15 cellular contexts compared by ENCODE assay signal in the genomic region with DNA sequence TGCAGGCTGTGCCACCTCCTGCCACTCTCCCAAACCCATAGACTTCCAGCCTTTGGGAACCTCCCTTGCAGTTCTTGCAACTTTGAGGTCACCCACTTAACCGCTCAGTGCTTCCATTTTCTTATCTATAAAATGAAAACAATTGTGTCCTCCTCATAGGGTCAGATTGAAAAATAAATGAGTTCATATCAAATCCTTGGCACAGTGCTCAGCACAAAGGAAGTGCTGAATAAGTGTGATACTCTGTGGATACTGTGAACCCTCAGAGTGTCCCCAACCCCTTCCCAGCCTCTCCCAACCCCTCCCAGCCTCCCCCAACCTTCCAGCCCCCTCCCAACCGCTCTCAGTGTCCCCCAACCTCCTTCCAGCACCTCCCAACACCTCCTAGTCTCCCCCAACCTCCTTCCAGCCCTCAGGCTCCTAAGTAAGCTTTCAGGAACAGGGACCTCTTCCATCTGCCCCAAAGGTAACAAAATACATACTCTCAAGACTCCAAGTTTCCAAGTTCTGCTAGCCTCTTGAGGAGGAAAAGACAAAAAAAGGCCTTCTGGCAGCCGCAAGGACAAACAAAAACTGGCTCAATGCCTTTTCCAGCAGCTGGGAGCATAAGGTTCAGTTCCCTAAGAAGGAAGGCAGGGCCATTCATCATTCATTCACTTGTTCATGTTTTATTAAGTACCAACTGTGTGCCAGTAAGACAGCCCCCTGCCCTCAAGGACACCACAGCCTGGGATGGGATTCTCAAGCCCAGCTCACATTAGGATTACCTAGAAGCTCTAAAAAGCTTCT. TPM values are rescaled to one million over a fixed set of nuclear protein-coding genes. Genes with fewer than 3 reads are reported as not detected.
DNase-seq lines count a peak whose midpoint lies in the region; ATAC-seq, FAIRE-seq and TF ChIP-seq lines count a peak whose summit lies in the region.
"Had no signal": no experiment of that assay in that cellular context is flagged by ENCODE, and none has a peak within 500 bp of the region (broad histone marks: within the 10 kb centered on the region; RNA-seq: fewer than 3 reads in every experiment).

No MANE protein-coding gene starts in this region.

- no peaks in the 10 kb centered on the region for H3K9me3 ChIP-seq in body of pancreas
- no peaks in the 10 kb centered on the region for H3K9me3 ChIP-seq in pancreas
- no peaks in the 10 kb centered on the region for H3K9me3 ChIP-seq in thyroid gland
- no peaks in the 10 kb centered on the region for H3K9me3 ChIP-seq in BE2C
- H3K9me3 ChIP-seq: HAP-1 had no signal

- TF ChIP-seq CTCF in body of pancreas (IDR thresholded peaks at IDR 0.05), result no peak
- TF ChIP-seq CTCF in pancreas (IDR thresholded peaks at IDR 0.05), result no peak
- TF ChIP-seq CTCF in thyroid gland (IDR thresholded peaks at IDR 0.05), result no peak
- TF ChIP-seq CTCF in BE2C (IDR thresholded peaks at IDR 0.05; ENCODE audit: low read depth, low read length), result no peak

- WGBS in body of pancreas, 2 donors, result 43 to 47% methylated on average over 3 of the region's 3 CpGs
- 46 to 50% methylated on average over 3 of the region's 3 CpGs for WGBS in pancreas, 2 donors
- 60 to 64% methylated on average over 3 of the region's 3 CpGs for whole genome bisulfite sequencing in thyroid gland, 2 donors

- DNase-seq in Right ventricle myocardium inferior (ENCODE audit: missing footprints) (no peak), cardiac septum (ENCODE audit: low spot score) (no peak), body of pancreas (peak in 3 of 4 donors; percentile 22 to 62 (median 32)), pancreas (peak in 1 of 6 donors; percentile 26), thyroid gland (no peak), BE2C (no peak)
- no peak for DNase-seq in effector CD4-positive, alpha-beta T cell
- DNase-seq: 8988T; AML-193; CD4-positive, CD25-positive, alpha-beta regulatory T cell; GF-D8; GOT3 had no signal

- no peak for FAIRE-seq in pancreas (lab: Jason Lieb, UNC)
- FAIRE-seq: GM19239 had no signal

- H3K4me1 ChIP-seq in body of pancreas, result peaks cover 19% of the 10 kb centered on the region
- peaks cover 0 to 7% (median 0%) of the 10 kb centered on the region in 3 donors for H3K4me1 ChIP-seq in pancreas
- H3K4me1 ChIP-seq in thyroid gland, result peaks cover 11 to 26% of the 10 kb centered on the region in 2 donors
- no peaks in the 10 kb centered on the region for H3K4me1 ChIP-seq in BE2C
- H3K4me1 ChIP-seq: BLaER1 treated with 17β-estradiol and CSF1 and Interleukin-3, amounts not matched to agents 10 nM and 100 nM; HAP-1 had no signal

- H3K27me3 ChIP-seq in body of pancreas (no peaks in the 10 kb centered on the region), pancreas (no peaks in the 10 kb centered on the region), thyroid gland (no peaks in the 10 kb centered on the region), BE2C (peaks cover 6% of the 10 kb centered on the region)
- H3K27me3 ChIP-seq: BLaER1 treated with 17β-estradiol and CSF1 and Interleukin-3, amounts not matched to agents 10 nM and 100 nM had no signal

- TF ChIP-seq POLR2A in body of pancreas (IDR thresholded peaks at IDR 0.05) (no peak), thyroid gland (IDR thresholded peaks at IDR 0.05) (no peak)

- intact Hi-C loops in Right ventricle myocardium inferior (cut with DNase I), result no loop called here
- intact Hi-C loops in cardiac septum (cut with DNase I), result no loop called here
- intact Hi-C loops in body of pancreas (cut with DNase I), result no loop called here
- intact Hi-C loops in pancreas (cut with DNase I), result no loop called here
- intact Hi-C loops in thyroid gland (cut with DNase I), result no loop called here

- peak overlapping the region in 1 of 4 donors; percentile 68 for H3K27ac ChIP-seq in body of pancreas
- H3K27ac ChIP-seq in pancreas, result no peak overlapping the region
- H3K27ac ChIP-seq in thyroid gland, result peak overlapping the region; percentile 51 to 97 (median 85)
- H3K27ac ChIP-seq: BLaER1 treated with 17β-estradiol and CSF1 and Interleukin-3, amounts not matched to agents 10 nM and 100 nM had no signal

- H3K36me3 ChIP-seq in body of pancreas (replicated peaks in 1 of 2; ENCODE audit: insufficient read depth in 1 of 2, low read depth in 2 of 2) (no peaks in the 10 kb centered on the region), pancreas (no peaks in the 10 kb centered on the region), thyroid gland (no peaks in the 10 kb centered on the region), BE2C (no peaks in the 10 kb centered on the region)
- H3K36me3 ChIP-seq: BLaER1 treated with 17β-estradiol and CSF1 and Interleukin-3, amounts not matched to agents 10 nM and 100 nM; HAP-1 had no signal

- peak; percentile 23 for ATAC-seq in Right ventricle myocardium inferior
- no peak for ATAC-seq in body of pancreas
- peak in 3 of 4 donors; percentile 36 to 50 (median 48) for ATAC-seq in pancreas

- H3K4me3 ChIP-seq in body of pancreas (no peak overlapping the region), pancreas (no peak overlapping the region), thyroid gland (replicated peaks in 1 of 3) (no peak overlapping the region), BE2C (ENCODE audit: low read depth, low read length) (no peak overlapping the region)
- H3K4me3 ChIP-seq: BLaER1 treated with 17β-estradiol and CSF1 and Interleukin-3, amounts not matched to agents 10 nM and 100 nM; HAP-1 had no signal

RNA-seq across cellular contexts. Expression of a gene that starts 46.1 kb away (rescaled TPM):
- 3.6 TPM for total RNA-seq in Right ventricle myocardium inferior
- 5.0 TPM for total RNA-seq in cardiac septum
- 1 to 10 TPM in 1 of 2 donors, under 1 TPM in 1; 0.78 to 2.0 TPM for total RNA-seq in body of pancreas
- 1 to 10 TPM in 2 of 6 donors, under 1 TPM in 4; 0.22 to 1.7 (median 0.73) TPM for total RNA-seq in pancreas
- under 1 TPM; 0.38 to 0.72 TPM for polyA plus RNA-seq in pancreas
- 1 to 10 TPM in 3 of 4 donors, under 1 TPM in 1; 0.45 to 3.7 (median 2.2) TPM for total RNA-seq in thyroid gland
- not detected for polyA plus RNA-seq in BE2C (2012; ENCODE audit: insufficient read depth, insufficient read length, low read depth)
- total RNA-seq: CD4-positive, CD25-positive, alpha-beta regulatory T cell had no signal
- polyA plus RNA-seq: CD4-positive, CD25-positive, alpha-beta regulatory T cell had no signal

Comparison
In these comparisons a context has a peak if more than half of its experiments do, and no peak if none do; other contexts are left out.
1. DNase-seq: peak in body of pancreas (3 of 4); none in Right ventricle myocardium inferior (single experiment), cardiac septum (single experiment), thyroid gland (0 of 2), effector CD4-positive, alpha-beta T cell (single experiment) and BE2C (single experiment).
2. H3K27ac ChIP-seq: peak in thyroid gland (3 of 3); none in pancreas (0 of 4).